ENCODE assay signal across 2 cellular contexts in genomic region chr2:108591163-108591562, GRCh38.
TF ChIP-seq lines count a peak whose summit lies in the region.

No MANE protein-coding gene starts in this region.

TF ChIP-seq in HepG2, 621 proteins besides CTCF, POLR2A, EP300 and RAD21 (continued from another document and continues in another):
- TF ChIP-seq HIC2 (CRISPR knock-in tag; IDR thresholded peaks at IDR 0.05; ENCODE audit: low read depth) (no peak), TEAD2 (CRISPR knock-in tag; IDR thresholded peaks at IDR 0.05) (no peak), RERE (CRISPR knock-in tag; IDR thresholded peaks at IDR 0.05; ENCODE audit: low read depth) (no peak), NR0B2 (CRISPR knock-in tag; IDR thresholded peaks at IDR 0.05) (no peak), CBX2 (IDR thresholded peaks at IDR 0.05; ENCODE audit: low read depth, low read length) (no peak), CBX2 (CRISPR knock-in tag; IDR thresholded peaks at IDR 0.05; ENCODE audit: low read depth) (no peak), ZNF691 (CRISPR knock-in tag; IDR thresholded peaks at IDR 0.05; ENCODE audit: borderline replicate concordance, low read depth) (no peak), RARA (CRISPR knock-in tag; IDR thresholded peaks at IDR 0.05) (no peak), ZNF281 (CRISPR knock-in tag; IDR thresholded peaks at IDR 0.05; ENCODE audit: borderline replicate concordance) (no peak), ZNF883 (CRISPR knock-in tag; IDR thresholded peaks at IDR 0.05; ENCODE audit: not compliant biosample characterization) (no peak), ZNF317 (CRISPR knock-in tag; IDR thresholded peaks at IDR 0.05) (no peak), TFDP2 (CRISPR knock-in tag; IDR thresholded peaks at IDR 0.05) (no peak)

TF ChIP-seq in GM23338, 12 proteins besides CTCF, POLR2A, EP300 and RAD21 (continued from another document):
- TF ChIP-seq ZNF462 (CRISPR knock-in tag; IDR thresholded peaks at IDR 0.05) (no peak), NANOG (IDR thresholded peaks at IDR 0.05; ENCODE audit: borderline replicate concordance) (no peak), POLR2AphosphoS5 (IDR thresholded peaks at IDR 0.05; ENCODE audit: low read depth) (no peak), ZNF331 (CRISPR knock-in tag; IDR thresholded peaks at IDR 0.05; ENCODE audit: low read depth) (no peak), CREB1 (CRISPR knock-in tag; IDR thresholded peaks at IDR 0.05; ENCODE audit: low read depth) (no peak), STAT1 (IDR thresholded peaks at IDR 0.05; ENCODE audit: unreplicated experiment) (no peak), ZNF114 (CRISPR knock-in tag; IDR thresholded peaks at IDR 0.05) (no peak), JUNB (IDR thresholded peaks at IDR 0.05; ENCODE audit: unreplicated experiment) (no peak), EZH2phosphoT487 (IDR thresholded peaks at IDR 0.05; ENCODE audit: unreplicated experiment) (no peak), ETS1 (IDR thresholded peaks at IDR 0.05) (no peak), REST (IDR thresholded peaks at IDR 0.05; ENCODE audit: unreplicated experiment) (no peak)
